Comparison of ENCODE assay signal across 27 cellular contexts in the genomic region with DNA sequence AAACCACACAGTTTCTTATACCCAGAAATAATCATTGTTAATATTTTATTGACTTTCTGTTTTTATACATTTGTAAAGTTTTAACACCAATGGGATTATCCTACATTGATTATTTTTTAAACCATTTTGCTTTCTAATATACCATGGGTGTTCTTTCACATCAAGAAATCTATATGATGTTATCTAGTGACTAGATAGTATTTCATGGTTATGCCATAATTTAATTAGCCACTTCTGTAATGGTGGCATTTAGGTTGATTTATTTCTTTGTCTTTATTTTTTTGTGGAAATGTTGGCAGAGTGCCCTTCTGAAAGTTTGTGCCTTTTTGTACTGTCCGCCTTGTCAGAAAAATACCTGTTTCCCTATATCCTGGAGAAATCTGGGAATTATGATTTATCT.
"Had no signal": no experiment of that assay in that cellular context is flagged by ENCODE, and none has a peak within 500 bp of the region (broad histone marks: within the 10 kb centered on the region; RNA-seq: fewer than 3 reads in every experiment).

No MANE protein-coding gene starts in this region.

- H3K4me3 ChIP-seq: left ventricle myocardium inferior, lung, neural progenitor cell, ovary, prostate gland, skin epidermis, suprapubic skin, thoracic aorta, tibial artery, upper lobe of right lung had no signal

- DNase-seq: hippocampal formation; immature natural killer cell; left ventricle myocardium inferior; mesendoderm; naive B cell; natural killer cell; nephron progenitor cell; ovary; posterior cingulate gyrus; retina; right cardiac atrium; stimulated activated CD4-positive, alpha-beta T cell treated with anti-CD3 and anti-CD28 coated beads, Interleukin-12 subunit alpha, Interleukin-12 subunit beta, amount 100 ng/mL, for 4 hours; stimulated activated CD4-positive, alpha-beta T cell treated with anti-CD3 and anti-CD28 coated beads, Interleukin-4, amount 100 ng/mL, for 24 hours; stimulated activated naive CD4-positive, alpha-beta T cell; tibial artery; trophoblast cell; upper lobe of right lung had no signal

- H3K9me3 ChIP-seq: left ventricle myocardium inferior, neutrophil, ovary, prostate gland, suprapubic skin, thoracic aorta, tibial artery, upper lobe of right lung had no signal

- H3K4me1 ChIP-seq: left ventricle myocardium inferior, prostate gland, suprapubic skin, upper lobe of right lung had no signal

- ATAC-seq: natural killer cell; right cardiac atrium; sciatic nerve; stimulated activated effector memory CD8-positive, alpha-beta T cell treated with anti-CD3 and anti-CD28 coated beads, Interleukin-12 subunit alpha, Interleukin-12 subunit beta, amount 100 ng/mL, for 72 hours; upper lobe of right lung had no signal

- H3K9ac ChIP-seq: neural progenitor cell had no signal

- H3K36me3 ChIP-seq: left ventricle myocardium inferior, neural progenitor cell, neutrophil, ovary, prostate gland, suprapubic skin, thoracic aorta, tibial artery, upper lobe of right lung had no signal

- FAIRE-seq: urothelium cell line had no signal

- H3K27ac ChIP-seq: left ventricle myocardium inferior, neural progenitor cell, neutrophil, ovary, prostate gland, skin epidermis, suprapubic skin, thoracic aorta, tibial artery, upper lobe of right lung had no signal
